ENCODE assay signal across 9 cellular contexts in genomic region chr19:1471514-1472107, GRCh38. TPM values are rescaled to one million over a fixed set of nuclear protein-coding genes. Genes with fewer than 3 reads are reported as not detected.
DNase-seq lines count a peak whose midpoint lies in the region; ATAC-seq and TF ChIP-seq lines count a peak whose summit lies in the region.
"Had no signal": no experiment of that assay in that cellular context is flagged by ENCODE, and none has a peak within 500 bp of the region (broad histone marks: within the 10 kb centered on the region; RNA-seq: fewer than 3 reads in every experiment).

No MANE protein-coding gene starts in this region.

- intact Hi-C loops in heart right ventricle (cut with DNase I) (no loop called here), left cardiac atrium (cut with DNase I) (no loop called here), PC-3 (cut with micrococcal nuclease) (no loop called here)

- H4K20me1 ChIP-seq in PC-3 (ENCODE audit: low read length) = no peaks in the 10 kb centered on the region
- no peaks in the 10 kb centered on the region for H4K20me1 ChIP-seq in fibroblast of lung (ENCODE audit: control insufficient read depth, extremely low read depth, insufficient read depth, low read length)

- no peaks in the 10 kb centered on the region for H3F3A ChIP-seq in PC-3 (ENCODE audit: low read length, unreplicated experiment)

- H3K4me3 ChIP-seq in heart right ventricle (peak overlapping the region in 6 of 10 donors; percentile 49 to 72 (median 59)), PC-3 (ENCODE audit: low read length) (peak overlapping the region; percentile 72; the same call in 1 of the 2 replicates), fibroblast of lung (replicated peaks in 1 of 4; ENCODE audit: control extremely low read depth in 1 of 4, insufficient read depth in 1 of 4, low read depth in 3 of 4, low read length in 4 of 4) (no peak overlapping the region)

- peaks cover 18 to 43% of the 10 kb centered on the region in 2 donors for H3K4me1 Mint-ChIP-seq in stimulated activated naive B cell treated with anti-CD40 and anti-IgM and Interleukin-4, amounts not matched to agents 10 μg/mL and 1 μg/mL and 100 μg/mL, for 72 hours

- H3K9me3 ChIP-seq in heart right ventricle (no peaks in the 10 kb centered on the region), PC-3 (ENCODE audit: low read length) (no peaks in the 10 kb centered on the region), fibroblast of lung (ENCODE audit: control insufficient read depth, insufficient read depth, low read depth, low read length) (no peaks in the 10 kb centered on the region)

- 28% methylated on average over 22 of the region's 22 CpGs for WGBS in heart right ventricle, 2 donors

- H3K79me2 ChIP-seq in PC-3 (ENCODE audit: low read length) (peaks cover 25% of the 10 kb centered on the region), fibroblast of lung (ENCODE audit: control insufficient read depth, insufficient read depth, low read length) (no peaks in the 10 kb centered on the region)

- H3K9me2 ChIP-seq in PC-3 (replicated peaks; ENCODE audit: low read length) = no peaks in the 10 kb centered on the region

- H3K9ac ChIP-seq in PC-3 (ENCODE audit: low read length) (no peak overlapping the region), fibroblast of lung (ENCODE audit: insufficient read depth, low read length) (no peak overlapping the region)

- ATAC-seq in heart right ventricle (peak in 1 of 8 donors; percentile 4), left cardiac atrium (no peak), PC-3 (peak; percentile 10), HG03139 (IDR thresholded peaks at IDR 0.05; ENCODE audit: unreplicated experiment) (no peak)
- peak; percentile 3 to 22 for ATAC-seq in stimulated activated naive B cell treated with anti-CD40 and anti-IgM and Interleukin-4, amounts not matched to agents 10 μg/mL and 1 μg/mL and 100 μg/mL, for 72 hours (replicated peaks)

- peaks cover 30 to 71% (median 56%) of the 10 kb centered on the region in 7 donors for H3K27me3 ChIP-seq in heart right ventricle
- no peaks in the 10 kb centered on the region for H3K27me3 ChIP-seq in PC-3 (ENCODE audit: low read length)
- H3K27me3 ChIP-seq in fibroblast of lung (ENCODE audit: control insufficient read depth, insufficient read depth, low read length) = peaks cover 49% of the 10 kb centered on the region

- CTCF ChIA-PET in PC-3 (lab: Charles Lee) = interaction anchor here (0.9 kb wide), 1 partner anchor 19 kb away, joined by 4 read pairs; the partner anchor contains the start of gene REEP6

- DNase-seq in heart right ventricle = peak in 1 of 2 donors; percentile 17
- no peak for DNase-seq in left cardiac atrium
- DNase-seq in PC-3 = peak; percentile 31
- no peak for DNase-seq in fibroblast of lung (ENCODE audit: low read depth in 2 of 2)
- no peak for DNase-seq in stimulated activated naive B cell treated with anti-CD40 and anti-IgM and Interleukin-4, amounts not matched to agents 10 μg/mL and 1 μg/mL and 100 μg/mL, for 72 hours
- no peak for DNase-seq in NCI-H187 treated with DMSO at 0.1 percent for 48 hours (lab: John Stamatoyannopoulos, UW)
- DNase-seq in HuH-7 (ENCODE audit: low spot score) = no peak
- DNase-seq: GOT3 had no signal

- H3K4me3 Mint-ChIP-seq in stimulated activated naive B cell treated with anti-CD40 and anti-IgM and Interleukin-4, amounts not matched to agents 10 μg/mL and 1 μg/mL and 100 μg/mL, for 72 hours = peak overlapping the region in 1 of 2 donors; percentile 79

- H3K27me3 Mint-ChIP-seq in stimulated activated naive B cell treated with anti-CD40 and anti-IgM and Interleukin-4, amounts not matched to agents 10 μg/mL and 1 μg/mL and 100 μg/mL, for 72 hours = peaks cover 12 to 16% of the 10 kb centered on the region in 2 donors

- no peak for TF ChIP-seq CTCF in heart right ventricle (IDR thresholded peaks at IDR 0.05)
- peak; percentile 41 for TF ChIP-seq CTCF in PC-3 (conservative IDR thresholded peaks at IDR 0.05; ENCODE audit: low read depth, low read length)
- peak; percentile 5 to 10 for TF ChIP-seq CTCF in fibroblast of lung (conservative IDR thresholded peaks at IDR 0.05 in 1 of 2, IDR thresholded peaks at IDR 0.05 in 1 of 2; ENCODE audit: low read depth in 1 of 2, low read length in 2 of 2)

- no peak overlapping the region for H3K27ac Mint-ChIP-seq in stimulated activated naive B cell treated with anti-CD40 and anti-IgM and Interleukin-4, amounts not matched to agents 10 μg/mL and 1 μg/mL and 100 μg/mL, for 72 hours

- H3K4me2 ChIP-seq in PC-3 (ENCODE audit: low read length) = peak overlapping the region; percentile 90
- H3K4me2 ChIP-seq in fibroblast of lung (ENCODE audit: extremely low read depth, insufficient read depth, low read length) = no peak overlapping the region

- no peaks in the 10 kb centered on the region for H3K9me3 Mint-ChIP-seq in stimulated activated naive B cell treated with anti-CD40 and anti-IgM and Interleukin-4, amounts not matched to agents 10 μg/mL and 1 μg/mL and 100 μg/mL, for 72 hours

- H3K36me3 ChIP-seq in heart right ventricle = peaks cover 0 to 23% (median 0%) of the 10 kb centered on the region in 9 donors
- no peaks in the 10 kb centered on the region for H3K36me3 ChIP-seq in PC-3 (ENCODE audit: low read depth, low read length)
- no peaks in the 10 kb centered on the region for H3K36me3 ChIP-seq in fibroblast of lung (ENCODE audit: control insufficient read depth, insufficient read depth, low read length)

- H3K4me1 ChIP-seq in heart right ventricle (peaks cover 41 to 69% (median 50%) of the 10 kb centered on the region in 9 donors), PC-3 (ENCODE audit: insufficient read depth, low read length) (peaks cover 18% of the 10 kb centered on the region), fibroblast of lung (ENCODE audit: control insufficient read depth, extremely low read depth, insufficient read depth, low read length) (peaks cover 3% of the 10 kb centered on the region)

- peaks cover 18 to 24% of the 10 kb centered on the region in 2 donors for H3K36me3 Mint-ChIP-seq in stimulated activated naive B cell treated with anti-CD40 and anti-IgM and Interleukin-4, amounts not matched to agents 10 μg/mL and 1 μg/mL and 100 μg/mL, for 72 hours

- no TSS peak for BruUV-seq in PC-3 (replicated peaks; lab: Mats Ljungman, UMichigan)

- H3K27ac ChIP-seq in heart right ventricle (no peak overlapping the region), PC-3 (ENCODE audit: low read length) (no peak overlapping the region), fibroblast of lung (ENCODE audit: insufficient read depth, low read length) (no peak overlapping the region)

- H2AFZ ChIP-seq in PC-3 (ENCODE audit: low read length) = no peak overlapping the region
- H2AFZ ChIP-seq in fibroblast of lung (ENCODE audit: low read length) = no peak overlapping the region

- POLR2A ChIA-PET in PC-3 (lab: Charles Lee; ENCODE audit: unreplicated experiment) = no interaction called here

RNA-seq across cellular contexts. Expression of gene C19orf25, which starts 7.4 kb away (rescaled TPM):
- total RNA-seq in heart right ventricle (10 to 100 TPM; 12.7 to 19.9 (median 15.2) TPM), left cardiac atrium (10 to 100 TPM; 16.1 to 18.9 TPM), PC-3 (2014; rRNA removed) (45.0 and 54.9 TPM in 2 replicates), fibroblast of lung (21.8 and 24.8 TPM in 2 replicates)
- polyA plus RNA-seq in heart right ventricle (10 to 100 TPM; 28.4 to 29.8 TPM), fibroblast of lung (11.2 and 12.0 TPM in 2 replicates)
- polyA plus RNA-seq in fibroblast of lung (2012) = 18.2 and 25.0 TPM in 2 replicates
- polyA minus RNA-seq in fibroblast of lung (ENCODE audit: low replicate concordance) = 13.4 and 27.6 TPM in 2 replicates

RNA-seq across cellular contexts. Expression of gene PCSK4, which starts 18.5 kb away (rescaled TPM):
- total RNA-seq in heart right ventricle = 1 to 10 TPM in 8 of 10 donors, under 1 TPM in 2; 0.38 to 3.0 (median 1.4) TPM
- polyA plus RNA-seq in heart right ventricle = 1 to 10 TPM; 1.1 to 3.9 TPM
- total RNA-seq in left cardiac atrium = 1 to 10 TPM in 1 of 2 donors, under 1 TPM in 1; 0.89 to 1.6 TPM
- total RNA-seq in PC-3 (2014; rRNA removed) = 3.9 and 5.7 TPM in 2 replicates
- 1.5 and 3.5 TPM in 2 replicates for total RNA-seq in fibroblast of lung
- polyA plus RNA-seq in fibroblast of lung = 0.26 and 0.28 TPM in 2 replicates
- polyA plus RNA-seq in fibroblast of lung (2012) = 0.35 and 0.38 TPM in 2 replicates
- 0.67 TPM in 1 of 2 replicates, not detected in the other for polyA minus RNA-seq in fibroblast of lung (ENCODE audit: low replicate concordance)

RNA-seq across cellular contexts. Expression of gene REEP6, which starts 19.4 kb away (rescaled TPM):
- total RNA-seq in heart right ventricle = 1 to 10 TPM; 1.8 to 4.6 (median 3.3) TPM
- polyA plus RNA-seq in heart right ventricle = 1 to 10 TPM; 4.8 to 5.0 TPM
- total RNA-seq in left cardiac atrium = 1 to 10 TPM; 2.2 to 2.3 TPM
- 27.2 and 34.7 TPM in 2 replicates for total RNA-seq in PC-3 (2014; rRNA removed)
- total RNA-seq in fibroblast of lung = 0.99 and 1.3 TPM in 2 replicates
- polyA plus RNA-seq in fibroblast of lung = 0.47 and 0.55 TPM in 2 replicates
- 1.2 and 1.4 TPM in 2 replicates for polyA plus RNA-seq in fibroblast of lung (2012)
- 0.41 and 9.5 TPM in 2 replicates for polyA minus RNA-seq in fibroblast of lung (ENCODE audit: low replicate concordance)

RNA-seq across cellular contexts. Expression of gene APC2, which starts 21.7 kb away (rescaled TPM):
- total RNA-seq in heart right ventricle (under 1 TPM in 9 of 10 donors, not detected in 1; 0.02 to 0.23 (median 0.08) TPM), left cardiac atrium (under 1 TPM; 0.18 to 0.21 TPM), PC-3 (2014; rRNA removed) (0.29 and 1.4 TPM in 2 replicates), fibroblast of lung (0.26 and 0.50 TPM in 2 replicates)
- polyA plus RNA-seq in heart right ventricle (under 1 TPM; 0.13 to 0.15 TPM), fibroblast of lung (0.01 and 0.02 TPM in 2 replicates)
- polyA plus RNA-seq in fibroblast of lung (2012) = 0.25 and 0.30 TPM in 2 replicates
- 0.11 TPM in 1 of 2 replicates, not detected in the other for polyA minus RNA-seq in fibroblast of lung (ENCODE audit: low replicate concordance)

RNA-seq across cellular contexts. Expression of gene RPS15, which starts 33.4 kb away (rescaled TPM):
- total RNA-seq in heart right ventricle (100 to 1,000 TPM; 480 to 720 (median 539) TPM), left cardiac atrium (100 to 1,000 TPM; 714 to 737 TPM), PC-3 (2014; rRNA removed) (1,797 and 2,672 TPM in 2 replicates), fibroblast of lung (369 and 494 TPM in 2 replicates)
- polyA plus RNA-seq in heart right ventricle (1,000 to 10,000 TPM; 2,400 to 3,724 TPM), fibroblast of lung (878 and 1,038 TPM in 2 replicates)
- 1,751 and 2,175 TPM in 2 replicates for polyA plus RNA-seq in fibroblast of lung (2012)
- 414 and 480 TPM in 2 replicates for polyA minus RNA-seq in fibroblast of lung (ENCODE audit: low replicate concordance)

Comparison
In these comparisons a context has a peak if more than half of its experiments do, and no peak if none do; other contexts are left out.
1. ATAC-seq: peak in PC-3 (single experiment) and stimulated activated naive B cell treated with anti-CD40 and anti-IgM and Interleukin-4, amounts not matched to agents 10 μg/mL and 1 μg/mL and 100 μg/mL, for 72 hours (2 of 2); none in left cardiac atrium (0 of 2) and HG03139 (single experiment).
2. H3K4me3 ChIP-seq: peak in heart right ventricle (6 of 10) and PC-3 (single experiment); none in fibroblast of lung (0 of 4).
3. CTCF ChIP-seq: peak in PC-3 (single experiment) and fibroblast of lung (2 of 2); none in heart right ventricle (0 of 9).